8 cellular contexts compared by ENCODE assay signal in the genomic region with DNA sequence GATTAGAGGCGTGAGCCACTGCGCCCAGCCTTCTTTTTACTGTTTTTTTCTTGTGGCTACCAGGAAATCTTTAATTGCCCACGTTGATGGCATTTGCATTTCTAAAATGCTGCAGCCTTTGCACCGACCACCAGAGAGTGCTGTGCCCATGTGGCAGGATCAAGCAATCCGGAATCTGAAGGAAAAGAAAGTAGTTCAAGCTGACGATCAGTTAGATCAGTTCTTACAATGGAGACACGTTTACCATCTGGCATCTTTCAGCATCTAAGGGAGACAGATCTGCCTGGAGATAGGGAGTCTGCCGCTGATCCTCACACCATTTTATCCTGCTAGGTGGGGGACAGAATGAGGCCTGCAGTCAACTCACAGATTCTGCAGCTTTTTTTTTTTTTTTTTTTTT. TPM values are rescaled to one million over a fixed set of nuclear protein-coding genes. Genes with fewer than 3 reads are reported as not detected.
DNase-seq lines count a peak whose midpoint lies in the region; ATAC-seq, FAIRE-seq and TF ChIP-seq lines count a peak whose summit lies in the region.

No MANE protein-coding gene starts in this region.

- H3K9me3 Mint-ChIP-seq in CD8-positive, alpha-beta T cell, result no peaks in the 10 kb centered on the region
- H3K9me3 Mint-ChIP-seq in natural killer cell, result no peaks in the 10 kb centered on the region

- H3K4me3 ChIP-seq in CD8-positive, alpha-beta T cell (ENCODE audit: low read depth, low read length), result no peak overlapping the region
- H3K4me3 ChIP-seq in esophagus squamous epithelium, result no peak overlapping the region

- no peak overlapping the region for H3K4me3 Mint-ChIP-seq in CD8-positive, alpha-beta T cell
- no peak overlapping the region for H3K4me3 Mint-ChIP-seq in natural killer cell

- H3K27me3 ChIP-seq in CD8-positive, alpha-beta T cell (ENCODE audit: insufficient read depth, low read length), result no peaks in the 10 kb centered on the region
- H3K27me3 ChIP-seq in esophagus squamous epithelium, result peaks cover 0 to 8% (median 0%) of the 10 kb centered on the region in 4 donors

- POLR2A ChIA-PET in CD8-positive, alpha-beta T cell (lab: Charles Lee), result no interaction called here

- H3K27ac Mint-ChIP-seq in CD8-positive, alpha-beta T cell, result no peak overlapping the region
- no peak overlapping the region for H3K27ac Mint-ChIP-seq in natural killer cell

- H3K36me3 ChIP-seq in CD8-positive, alpha-beta T cell (ENCODE audit: insufficient read depth, low read length), result no peaks in the 10 kb centered on the region
- no peaks in the 10 kb centered on the region for H3K36me3 ChIP-seq in esophagus squamous epithelium

- H3K36me3 Mint-ChIP-seq in CD8-positive, alpha-beta T cell, result no peaks in the 10 kb centered on the region
- no peaks in the 10 kb centered on the region for H3K36me3 Mint-ChIP-seq in natural killer cell

- no peaks in the 10 kb centered on the region for H3K27me3 Mint-ChIP-seq in CD8-positive, alpha-beta T cell (ENCODE audit: low read depth)
- H3K27me3 Mint-ChIP-seq in natural killer cell (ENCODE audit: low read depth in 2 of 2), result peaks cover 0 to 9% of the 10 kb centered on the region in 2 donors

- CTCF ChIA-PET in CD8-positive, alpha-beta T cell (lab: Charles Lee), result interaction anchor here (0.6 to 1.2 kb wide), 7 partner anchors 9 to 62 kb away, joined by 3 to 4 read pairs (median 3); no protein-coding TSS in a partner anchor

- TF ChIP-seq POLR2A in H54 (IDR thresholded peaks at IDR 0.05; ENCODE audit: low read depth, low read length) (no peak), esophagus squamous epithelium (IDR thresholded peaks at IDR 0.05) (no peak)

- ATAC-seq in CD8-positive, alpha-beta T cell, result no peak
- no peak for ATAC-seq in stimulated activated naive CD8-positive, alpha-beta T cell treated with anti-CD3 and anti-CD28 coated beads, Interleukin-15, Interleukin-2, amounts not matched to agents 100 U/mL and 50 U/mL, for 24 hours
- ATAC-seq in GM19467 (IDR thresholded peaks at IDR 0.05; ENCODE audit: unreplicated experiment) (no peak), HG02678 (IDR thresholded peaks at IDR 0.05; ENCODE audit: unreplicated experiment) (no peak), natural killer cell (no peak)

- intact Hi-C loops in CD8-positive, alpha-beta T cell (cut with DNase I, micrococcal nuclease), result loop anchor here in 1 of 2 experiments (1.0 kb wide), 1 partner anchor 30 kb away; no protein-coding TSS in a partner anchor
- intact Hi-C loops in esophagus squamous epithelium (cut with DNase I), result no loop called here
- intact Hi-C loops in natural killer cell (cut with micrococcal nuclease), result no loop called here

- TF ChIP-seq CTCF in CD8-positive, alpha-beta T cell (IDR thresholded peaks at IDR 0.05), result peak; percentile 24
- peak in 5 of 6 experiments; percentile 47 to 79 (median 60) for TF ChIP-seq CTCF in esophagus squamous epithelium (IDR thresholded peaks at IDR 0.05)
- TF ChIP-seq CTCF in natural killer cell (IDR thresholded peaks at IDR 0.05), result no peak

- WGBS in esophagus squamous epithelium, 2 donors, result 13 to 23% methylated on average over 8 of the region's 8 CpGs

- H3K4me1 ChIP-seq in CD8-positive, alpha-beta T cell (ENCODE audit: insufficient read depth, low read length), result no peaks in the 10 kb centered on the region
- H3K4me1 ChIP-seq in esophagus squamous epithelium, result no peaks in the 10 kb centered on the region

- peaks cover 2% of the 10 kb centered on the region for H3K4me1 Mint-ChIP-seq in CD8-positive, alpha-beta T cell (ENCODE audit: low read depth)
- no peaks in the 10 kb centered on the region for H3K4me1 Mint-ChIP-seq in natural killer cell

- peak in 1 of 7 experiments; percentile 18 for DNase-seq in CD8-positive, alpha-beta T cell
- peak; percentile 54 for DNase-seq in H54 (ENCODE audit: insufficient read length, low spot score)
- peak; percentile 59 for DNase-seq in RPMI7951 (ENCODE audit: low read depth)
- DNase-seq in esophagus squamous epithelium (lab: John Stamatoyannopoulos, UW), result no peak
- peak; percentile 17 for DNase-seq in stimulated activated naive CD8-positive, alpha-beta T cell treated with anti-CD3 and anti-CD28 coated beads, Interleukin-15, Interleukin-2, amounts not matched to agents 100 U/mL and 50 U/mL, for 24 hours
- DNase-seq in natural killer cell, result no peak

- no peak overlapping the region for H3K27ac ChIP-seq in CD8-positive, alpha-beta T cell (ENCODE audit: low read depth, low read length)
- no peak overlapping the region for H3K27ac ChIP-seq in esophagus squamous epithelium

- no peak for FAIRE-seq in H54 (lab: Jason Lieb, UNC)

- H3K9me3 ChIP-seq in CD8-positive, alpha-beta T cell (ENCODE audit: low read length), result no peaks in the 10 kb centered on the region
- H3K9me3 ChIP-seq in esophagus squamous epithelium, result no peaks in the 10 kb centered on the region

RNA-seq across cellular contexts. Expression of a gene that starts 19.9 kb away (rescaled TPM):
- 1 to 10 TPM; 1.1 to 1.8 TPM for total RNA-seq in CD8-positive, alpha-beta T cell
- 0.12 TPM in 1 of 2 replicates, not detected in the other for total RNA-seq in RPMI7951 (2014; rRNA removed; shearing (Covaris generic))
- total RNA-seq in esophagus squamous epithelium, result 10 to 100 TPM; 19.6 to 44.2 (median 28.0) TPM
- total RNA-seq in natural killer cell, result 1 to 10 TPM; 1.6 to 2.2 (median 1.7) TPM

Comparison
In these comparisons a context has a peak if more than half of its experiments do, and no peak if none do; other contexts are left out.
1. DNase-seq: peak in H54 (single experiment), RPMI7951 (single experiment) and stimulated activated naive CD8-positive, alpha-beta T cell treated with anti-CD3 and anti-CD28 coated beads, Interleukin-15, Interleukin-2, amounts not matched to agents 100 U/mL and 50 U/mL, for 24 hours (single experiment); none in esophagus squamous epithelium (single experiment) and natural killer cell (single experiment).
2. RNA of a gene that starts 19.9 kb away (total RNA-seq): 19.6 to 44.2 TPM in esophagus squamous epithelium; 1.1 to 1.8 TPM in CD8-positive, alpha-beta T cell, 1.6 to 2.2 TPM in natural killer cell and 0.12 TPM in RPMI7951; every median in the first group is over 4 times any median in the second.